ENCODE assay signal across 15 cellular contexts in genomic region chr3:171481011-171481410, GRCh38. TPM values are rescaled to one million over a fixed set of nuclear protein-coding genes. Genes with fewer than 3 reads are reported as not detected.
DNase-seq lines count a peak whose midpoint lies in the region; ATAC-seq and TF ChIP-seq lines count a peak whose summit lies in the region.
"Had no signal": no experiment of that assay in that cellular context is flagged by ENCODE, and none has a peak within 500 bp of the region (broad histone marks: within the 10 kb centered on the region; RNA-seq: fewer than 3 reads in every experiment).

No MANE protein-coding gene starts in this region.

- H3K4me3 Mint-ChIP-seq in activated T-cell treated with anti-CD3 and anti-CD28 coated beads, Interleukin-2, amount 50 U/mL, for 24 hours, result no peak overlapping the region
- peak overlapping the region in 6 of 10 donors; percentile 14 to 63 (median 41) for H3K4me3 Mint-ChIP-seq in naive thymus-derived CD4-positive, alpha-beta T cell

- H3K4me2 ChIP-seq in PC-9, result no peak overlapping the region

- H3F3A ChIP-seq in PC-9 (ENCODE audit: insufficient read depth, low read depth), result no peaks in the 10 kb centered on the region

- no peak overlapping the region for H3K4me3 ChIP-seq in PC-9
- no peak overlapping the region for H3K4me3 ChIP-seq in naive thymus-derived CD4-positive, alpha-beta T cell (ENCODE audit: low read length)
- H3K4me3 ChIP-seq: pancreas had no signal

- H3K79me2 ChIP-seq in PC-9 (ENCODE audit: low read depth), result no peaks in the 10 kb centered on the region

- no peaks in the 10 kb centered on the region; the same call in 1 of the 2 replicates for H3K4me1 ChIP-seq in PC-9 (replicated peaks; ENCODE audit: insufficient read depth)
- peaks cover 11 to 12% of the 10 kb centered on the region in 2 donors for H3K4me1 ChIP-seq in naive thymus-derived CD4-positive, alpha-beta T cell (ENCODE audit: control insufficient read depth in 2 of 2, insufficient read depth in 2 of 2, low read length in 2 of 2)
- H3K4me1 ChIP-seq: pancreas had no signal

- no peaks in the 10 kb centered on the region for H3K9me3 ChIP-seq in PC-9 (ENCODE audit: insufficient read depth, low read depth)
- H3K9me3 ChIP-seq in naive thymus-derived CD4-positive, alpha-beta T cell (ENCODE audit: control insufficient read depth in 2 of 3, low read length in 3 of 3), result no peaks in the 10 kb centered on the region
- H3K9me3 ChIP-seq: pancreas had no signal

- TF ChIP-seq CTCF in PC-9 (conservative IDR thresholded peaks at IDR 0.05), result no peak

- intact Hi-C loops in PC-9 (cut with micrococcal nuclease; ENCODE audit: unreplicated experiment), result no loop called here
- intact Hi-C loops in naive thymus-derived CD4-positive, alpha-beta T cell (cut with micrococcal nuclease), result no loop called here

- H3K27me3 ChIP-seq in PC-9 (ENCODE audit: insufficient read depth, low read depth), result no peaks in the 10 kb centered on the region
- no peaks in the 10 kb centered on the region for H3K27me3 ChIP-seq in naive thymus-derived CD4-positive, alpha-beta T cell (ENCODE audit: control insufficient read depth in 2 of 2, insufficient read depth in 2 of 2, low read length in 2 of 2)
- H3K27me3 ChIP-seq: pancreas had no signal

- no peaks in the 10 kb centered on the region for H3K36me3 ChIP-seq in PC-9 (ENCODE audit: low read depth)
- no peaks in the 10 kb centered on the region for H3K36me3 ChIP-seq in naive thymus-derived CD4-positive, alpha-beta T cell (ENCODE audit: control insufficient read depth in 2 of 3, insufficient read depth in 3 of 3, low read length in 3 of 3)
- H3K36me3 ChIP-seq: pancreas had no signal

- H3K27ac ChIP-seq in PC-9, result no peak overlapping the region
- H3K27ac ChIP-seq in naive thymus-derived CD4-positive, alpha-beta T cell (ENCODE audit: low read depth, low read length), result no peak overlapping the region
- H3K27ac ChIP-seq: pancreas had no signal

- no TSS peak for BruUV-seq in PC-9 (replicated peaks; lab: Mats Ljungman, UMichigan)

- H3K9me2 ChIP-seq in PC-9 (ENCODE audit: insufficient read depth), result no peaks in the 10 kb centered on the region

- DNase-seq in activated T-cell treated with anti-CD3 and anti-CD28 coated beads, Interleukin-2, amount 50 U/mL, for 24 hours, result no peak
- no peak for DNase-seq in activated T-cell treated with anti-CD3 and anti-CD28 coated beads, Interleukin-2, amount 50 U/mL, for 1 hour
- no peak for DNase-seq in PC-9
- DNase-seq in naive thymus-derived CD4-positive, alpha-beta T cell, result no peak
- DNase-seq in NCI-H526 (lab: John Stamatoyannopoulos, UW), result no peak
- DNase-seq in HuH-7 (ENCODE audit: low spot score), result no peak
- DNase-seq: ACHN; activated CD4-positive, CD25-positive, alpha-beta regulatory T cell treated with anti-CD3 and anti-CD28 coated beads, Interleukin-2, amount 50 U/mL, for 72 hours; mesenchymal stem cell; NCI-H2081 treated with DMSO at 0.1 percent for 48 hours; pancreas; stimulated activated CD4-positive, alpha-beta T cell treated with anti-CD3 and anti-CD28 coated beads, Interleukin-15, amount 100 ng/mL, for 24 hours had no signal

- no peaks in the 10 kb centered on the region for H3K9me3 Mint-ChIP-seq in activated T-cell treated with anti-CD3 and anti-CD28 coated beads, Interleukin-2, amount 50 U/mL, for 24 hours
- H3K9me3 Mint-ChIP-seq in naive thymus-derived CD4-positive, alpha-beta T cell, result peaks cover 0 to 3% (median 0%) of the 10 kb centered on the region in 11 donors

- H3K36me3 Mint-ChIP-seq in activated T-cell treated with anti-CD3 and anti-CD28 coated beads, Interleukin-2, amount 50 U/mL, for 24 hours (ENCODE audit: low read depth), result no peaks in the 10 kb centered on the region
- peaks cover 0 to 4% (median 0%) of the 10 kb centered on the region in 5 donors for H3K36me3 Mint-ChIP-seq in naive thymus-derived CD4-positive, alpha-beta T cell

- ATAC-seq in GM21447 (IDR thresholded peaks at IDR 0.05; ENCODE audit: unreplicated experiment) (peak; percentile 30), GM18517 (IDR thresholded peaks at IDR 0.05; ENCODE audit: unreplicated experiment) (no peak)
- no peak for ATAC-seq in naive thymus-derived CD4-positive, alpha-beta T cell
- ATAC-seq: pancreas, SK-N-SH treated with all-trans-retinoic acid at 6 μM for 48 hours had no signal

- no peaks in the 10 kb centered on the region for H4K20me1 ChIP-seq in PC-9 (ENCODE audit: insufficient read depth)

- 0 out of 2 replicates have a peak overlapping the region, but pooled peaks have one; percentile 25 for H2AFZ ChIP-seq in PC-9

- CTCF ChIA-PET in PC-9 (lab: Charles Lee), result no interaction called here
- CTCF ChIA-PET in naive thymus-derived CD4-positive, alpha-beta T cell (lab: Charles Lee), result interaction anchor here (0.7 kb wide), 1 partner anchor 86 kb away, joined by 3 read pairs; no protein-coding TSS in a partner anchor

- H3K27ac Mint-ChIP-seq in activated T-cell treated with anti-CD3 and anti-CD28 coated beads, Interleukin-2, amount 50 U/mL, for 24 hours, result peak overlapping the region; percentile 38
- peak overlapping the region; percentile 39 to 91 (median 60) for H3K27ac Mint-ChIP-seq in naive thymus-derived CD4-positive, alpha-beta T cell

- no peaks in the 10 kb centered on the region for H3K27me3 Mint-ChIP-seq in activated T-cell treated with anti-CD3 and anti-CD28 coated beads, Interleukin-2, amount 50 U/mL, for 24 hours
- H3K27me3 Mint-ChIP-seq in naive thymus-derived CD4-positive, alpha-beta T cell, result no peaks in the 10 kb centered on the region

- POLR2A ChIA-PET in PC-9 (lab: Charles Lee; ENCODE audit: unreplicated experiment), result no interaction called here
- POLR2A ChIA-PET in naive thymus-derived CD4-positive, alpha-beta T cell (lab: Charles Lee), result interaction anchor here (1.2 kb wide), 1 partner anchor 20 kb away, joined by 4 read pairs; the partner anchor contains the start of gene TNIK

- peaks cover 19% of the 10 kb centered on the region for H3K4me1 Mint-ChIP-seq in activated T-cell treated with anti-CD3 and anti-CD28 coated beads, Interleukin-2, amount 50 U/mL, for 24 hours (ENCODE audit: low read depth)
- H3K4me1 Mint-ChIP-seq in naive thymus-derived CD4-positive, alpha-beta T cell, result peaks cover 8 to 21% (median 11%) of the 10 kb centered on the region in 7 donors

RNA-seq across cellular contexts. Expression of gene TNIK, which starts 20.8 kb away (rescaled TPM):
- total RNA-seq in PC-9 (2021), result 28.8 and 30.7 TPM in 2 replicates
- 10 to 100 TPM; 61.6 to 74.9 (median 73.6) TPM for total RNA-seq in naive thymus-derived CD4-positive, alpha-beta T cell
- 10 to 100 TPM; 20.2 to 22.1 TPM for polyA plus RNA-seq in naive thymus-derived CD4-positive, alpha-beta T cell
